ENCODE assay signal across 25 cellular contexts in the genomic region with DNA sequence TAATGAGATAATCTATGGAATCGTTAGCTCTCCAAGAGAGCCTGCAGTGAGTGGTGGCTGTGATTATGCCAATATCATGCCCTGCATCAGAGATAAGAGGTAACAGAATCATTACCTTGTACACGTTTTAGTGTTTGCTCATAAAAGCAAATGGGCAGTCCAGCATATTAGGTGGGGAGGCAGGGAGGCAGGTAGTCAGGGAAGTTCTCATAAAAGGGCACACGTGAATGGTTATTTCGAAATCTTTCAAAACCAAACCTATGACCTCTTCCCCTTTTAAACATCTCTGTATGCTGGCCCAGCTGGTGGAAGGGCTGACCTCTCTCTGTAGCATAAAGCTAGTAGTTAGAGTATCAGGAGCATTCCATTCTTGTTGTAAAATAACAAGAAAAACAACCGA. TPM values are rescaled to one million over a fixed set of nuclear protein-coding genes. Genes with fewer than 3 reads are reported as not detected.
"Had no signal": no experiment of that assay in that cellular context is flagged by ENCODE, and none has a peak within 500 bp of the region (broad histone marks: within the 10 kb centered on the region; RNA-seq: fewer than 3 reads in every experiment).

No MANE protein-coding gene starts in this region.

- FAIRE-seq: keratinocyte, TTC549 had no signal

- H3K4me1 ChIP-seq: psoas muscle, tibial artery, uterus had no signal

- H3K9me3 ChIP-seq: body of pancreas, psoas muscle, tibial artery, uterus had no signal

- DNase-seq: activated CD4-positive, alpha-beta memory T cell treated with anti-CD3 and anti-CD28 coated beads for 36 hours; activated CD4-positive, alpha-beta T cell treated with anti-CD3 and anti-CD28 coated beads for 36 hours; activated CD8-positive, alpha-beta memory T cell treated with anti-CD3 and anti-CD28 coated beads, Interleukin-2, amount 10 ng/mL, durations not matched to agents 7 days and 5 days; activated naive CD4-positive, alpha-beta T cell treated with anti-CD3 and anti-CD28 coated beads for 36 hours; body of pancreas; dorsolateral prefrontal cortex; endodermal cell; hypothalamus; left ventricle myocardium superior; naive thymus-derived CD8-positive, alpha-beta T cell; psoas muscle; right cardiac atrium; stimulated activated naive CD8-positive, alpha-beta T cell treated with anti-CD3 and anti-CD28 coated beads, Interleukin-15, Interleukin-2, amounts not matched to agents 100 U/mL and 50 U/mL, for 24 hours; substantia nigra; T-helper 1 cell; tibial artery; uterus had no signal

- H3K36me3 ChIP-seq: tibial artery, uterus had no signal

- ATAC-seq: activated CD4-positive, alpha-beta T cell treated with anti-CD3 and anti-CD28 coated beads for 36 hours; activated CD8-positive, alpha-beta memory T cell treated with anti-CD3 and anti-CD28 coated beads, Interleukin-2, amount 10 ng/mL, durations not matched to agents 7 days and 5 days; activated T-helper 17 cell treated with anti-CD3 and anti-CD28 coated beads, Interleukin-2, amount 50 U/mL, for 72 hours; body of pancreas; foreskin keratinocyte; left ventricle myocardium superior; naive thymus-derived CD8-positive, alpha-beta T cell; psoas muscle; right cardiac atrium; stimulated activated naive CD8-positive, alpha-beta T cell treated with anti-CD3 and anti-CD28 coated beads, Interleukin-15, Interleukin-2, amounts not matched to agents 100 U/mL and 50 U/mL, for 24 hours; WTC11 had no signal

- H3K4me3 ChIP-seq: body of pancreas, dorsolateral prefrontal cortex, psoas muscle, skin epidermis, tibial artery, uterus had no signal

- H3K27me3 ChIP-seq: body of pancreas, foreskin keratinocyte, tibial artery, uterus had no signal

- H3K27ac ChIP-seq: body of pancreas, dorsolateral prefrontal cortex, epithelial cell of prostate, foreskin keratinocyte, psoas muscle, skin epidermis, tibial artery, uterus had no signal

RNA-seq across cellular contexts. Expression of gene VAT1L, which starts 51.7 kb away (rescaled TPM):
- total RNA-seq: activated CD4-positive, alpha-beta memory T cell treated with anti-CD3 and anti-CD28 coated beads for 36 hours; activated CD8-positive, alpha-beta memory T cell treated with anti-CD3 and anti-CD28 coated beads, Interleukin-2, amount 10 ng/mL, durations not matched to agents 7 days and 5 days; activated naive CD4-positive, alpha-beta T cell treated with anti-CD3 and anti-CD28 coated beads for 36 hours; activated T-helper 17 cell treated with anti-CD3 and anti-CD28 coated beads, Interleukin-2, amount 50 U/mL, for 72 hours; foreskin keratinocyte; naive thymus-derived CD8-positive, alpha-beta T cell; osteocyte had no signal
- polyA plus RNA-seq: foreskin keratinocyte; keratinocyte; naive thymus-derived CD8-positive, alpha-beta T cell had no signal
